In the genomic region with DNA sequence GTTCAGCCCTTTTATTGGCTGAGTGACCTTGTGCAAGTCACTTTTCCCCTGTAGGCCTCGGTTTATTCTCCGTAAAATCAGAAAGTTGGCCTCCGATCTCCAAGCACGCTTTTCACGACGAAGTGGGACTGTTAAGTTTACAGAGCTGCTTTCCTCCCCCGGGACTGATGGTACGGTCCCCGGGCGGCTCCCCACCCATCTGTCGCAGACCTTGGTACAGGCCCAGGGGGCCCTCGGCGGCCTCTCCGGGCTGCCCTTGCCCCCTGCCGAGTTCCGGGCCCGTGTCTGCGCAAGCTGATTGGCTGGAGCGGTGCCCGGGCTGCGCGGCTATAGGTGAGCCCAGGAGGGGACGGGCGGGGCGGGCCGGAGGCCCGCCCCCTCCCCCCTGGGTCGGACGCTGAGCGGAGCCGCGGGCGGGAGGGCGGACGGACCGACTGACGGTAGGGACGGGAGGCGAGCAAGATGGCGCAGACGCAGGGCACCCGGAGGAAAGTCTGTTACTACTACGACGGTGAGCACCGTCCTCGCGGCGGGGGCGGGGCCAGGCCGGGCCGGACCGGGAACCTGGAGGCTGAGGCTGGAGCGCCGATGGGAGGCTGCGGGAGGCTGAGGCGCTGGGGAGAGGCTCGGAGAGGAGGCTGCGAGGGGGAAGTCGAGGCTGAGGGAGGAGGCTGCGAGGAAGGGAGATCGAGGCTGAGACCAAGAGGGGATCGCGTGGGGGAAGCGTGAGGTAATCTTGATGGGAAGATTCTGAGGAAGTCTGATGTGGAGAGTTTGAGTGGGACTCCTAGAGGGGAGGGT, we compare ENCODE assay signal across 1 cellular context.
TF ChIP-seq lines count a peak whose summit lies in the region.

A gene (plus strand): TSS at position 376 of the 801 bp plus-strand sequence. CDS start 87 bp downstream, at position 463.

TF ChIP-seq in GM23338, 12 proteins besides CTCF, POLR2A, EP300 and RAD21 (continued from another document):
- TF ChIP-seq, protein P1, sequence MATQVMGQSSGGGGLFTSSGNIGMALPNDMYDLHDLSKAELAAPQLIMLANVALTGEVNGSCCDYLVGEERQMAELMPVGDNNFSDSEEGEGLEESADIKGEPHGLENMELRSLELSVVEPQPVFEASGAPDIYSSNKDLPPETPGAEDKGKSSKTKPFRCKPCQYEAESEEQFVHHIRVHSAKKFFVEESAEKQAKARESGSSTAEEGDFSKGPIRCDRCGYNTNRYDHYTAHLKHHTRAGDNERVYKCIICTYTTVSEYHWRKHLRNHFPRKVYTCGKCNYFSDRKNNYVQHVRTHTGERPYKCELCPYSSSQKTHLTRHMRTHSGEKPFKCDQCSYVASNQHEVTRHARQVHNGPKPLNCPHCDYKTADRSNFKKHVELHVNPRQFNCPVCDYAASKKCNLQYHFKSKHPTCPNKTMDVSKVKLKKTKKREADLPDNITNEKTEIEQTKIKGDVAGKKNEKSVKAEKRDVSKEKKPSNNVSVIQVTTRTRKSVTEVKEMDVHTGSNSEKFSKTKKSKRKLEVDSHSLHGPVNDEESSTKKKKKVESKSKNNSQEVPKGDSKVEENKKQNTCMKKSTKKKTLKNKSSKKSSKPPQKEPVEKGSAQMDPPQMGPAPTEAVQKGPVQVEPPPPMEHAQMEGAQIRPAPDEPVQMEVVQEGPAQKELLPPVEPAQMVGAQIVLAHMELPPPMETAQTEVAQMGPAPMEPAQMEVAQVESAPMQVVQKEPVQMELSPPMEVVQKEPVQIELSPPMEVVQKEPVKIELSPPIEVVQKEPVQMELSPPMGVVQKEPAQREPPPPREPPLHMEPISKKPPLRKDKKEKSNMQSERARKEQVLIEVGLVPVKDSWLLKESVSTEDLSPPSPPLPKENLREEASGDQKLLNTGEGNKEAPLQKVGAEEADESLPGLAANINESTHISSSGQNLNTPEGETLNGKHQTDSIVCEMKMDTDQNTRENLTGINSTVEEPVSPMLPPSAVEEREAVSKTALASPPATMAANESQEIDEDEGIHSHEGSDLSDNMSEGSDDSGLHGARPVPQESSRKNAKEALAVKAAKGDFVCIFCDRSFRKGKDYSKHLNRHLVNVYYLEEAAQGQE (IDR thresholded peaks at IDR 0.05; ENCODE audit: unreplicated experiment) = no peak
TF ChIP-seq in GM23338: peak in this region for 1.
